Comparison of ENCODE assay signal across 33 cellular contexts in the genomic region with DNA sequence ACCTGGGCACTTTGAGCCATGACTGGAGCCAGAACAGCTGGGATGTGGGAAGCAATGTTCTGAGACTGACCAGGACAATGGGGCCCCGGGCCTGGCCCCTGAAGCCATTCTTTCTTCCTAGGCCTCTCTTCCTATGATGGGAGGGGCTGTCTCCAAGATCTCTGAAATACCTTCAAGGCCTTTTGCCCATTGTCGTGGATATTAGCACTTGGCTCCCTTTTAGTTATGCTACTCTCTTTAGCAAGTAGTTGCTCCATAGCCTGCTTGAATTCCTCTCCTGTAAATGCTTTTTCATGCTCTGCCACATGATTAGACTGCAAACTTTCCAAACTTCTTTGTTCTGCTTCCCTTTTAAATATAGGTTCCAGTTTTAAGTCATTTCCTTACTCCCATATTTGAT.
"Had no signal": no experiment of that assay in that cellular context is flagged by ENCODE, and none has a peak within 500 bp of the region (broad histone marks: within the 10 kb centered on the region; RNA-seq: fewer than 3 reads in every experiment).

No MANE protein-coding gene starts in this region.

- H3K27ac Mint-ChIP-seq: activated CD4-positive, alpha-beta memory T cell treated with anti-CD3 and anti-CD28 coated beads, Interleukin-2, amount 10 ng/mL, durations not matched to agents 7 days and 5 days; activated CD4-positive, alpha-beta T cell treated with anti-CD3 and anti-CD28 coated beads, Interleukin-2, amount 10 ng/mL, durations not matched to agents 7 days and 5 days; activated naive CD4-positive, alpha-beta T cell treated with anti-CD3 and anti-CD28 coated beads, Interleukin-2, amount 10 ng/mL, durations not matched to agents 7 days and 5 days; activated naive CD4-positive, alpha-beta T cell treated with anti-CD3 and anti-CD28 coated beads, Interleukin-2, amount 50 U/mL, for 72 hours; activated naive CD8-positive, alpha-beta T cell treated with anti-CD3 and anti-CD28 coated beads, Interleukin-2, amount 10 ng/mL, durations not matched to agents 7 days and 5 days; activated T-cell treated with anti-CD3 and anti-CD28 coated beads, Interleukin-2, amount 50 U/mL, for 24 hours; activated T-cell treated with anti-CD3 and anti-CD28 coated beads, Interleukin-2, amount 50 U/mL, for 72 hours; brain; dendritic cell treated with granulocyte-macrophage colony-stimulating factor and Interleukin-4, amounts not matched to agents 40 ng/mL and 50 ng/mL, for 4 days; endodermal cell; T-helper 17 cell; T-helper 2 cell treated with Interferon-gamma antibody and Interleukin-4, amounts not matched to agents 5 μg/mL and 100 μg/mL, for 36 hours had no signal

- H3K27ac ChIP-seq: ascending aorta, breast epithelium, cardiac muscle cell, coronary artery, dorsolateral prefrontal cortex, esophagus muscularis mucosa, foreskin keratinocyte, gastrocnemius medialis, heart left ventricle had no signal

- H3K4me3 ChIP-seq: ascending aorta, breast epithelium, cardiac muscle cell, coronary artery, dorsolateral prefrontal cortex, esophagus muscularis mucosa, gastrocnemius medialis, heart left ventricle had no signal

- H3K9me3 Mint-ChIP-seq: activated CD4-positive, alpha-beta memory T cell treated with anti-CD3 and anti-CD28 coated beads, Interleukin-2, amount 10 ng/mL, durations not matched to agents 7 days and 5 days; activated T-cell treated with anti-CD3 and anti-CD28 coated beads, Interleukin-2, amount 50 U/mL, for 24 hours had no signal

- ATAC-seq: activated naive CD4-positive, alpha-beta T cell treated with anti-CD3 and anti-CD28 coated beads, Interleukin-2, amount 50 U/mL, for 72 hours; activated T-cell treated with anti-CD3 and anti-CD28 coated beads, Interleukin-2, amount 50 U/mL, for 72 hours; foreskin keratinocyte; gastrocnemius medialis; heart left ventricle; T-helper 17 cell had no signal

- DNase-seq: activated CD4-positive, alpha-beta memory T cell treated with anti-CD3 and anti-CD28 coated beads, Interleukin-2, amount 10 ng/mL, durations not matched to agents 7 days and 5 days; activated CD4-positive, alpha-beta T cell treated with anti-CD3 and anti-CD28 coated beads for 1 hour; activated CD4-positive, alpha-beta T cell treated with anti-CD3 and anti-CD28 coated beads for 4 hours; activated CD4-positive, alpha-beta T cell treated with anti-CD3 and anti-CD28 coated beads, Interleukin-2, amount 10 ng/mL, durations not matched to agents 7 days and 5 days; activated CD4-positive, alpha-beta T cell treated with anti-CD3 and anti-CD28 coated beads, Interleukin-2, amount 50 U/mL, for 4 hours; activated CD8-positive, alpha-beta memory T cell treated with anti-CD3 and anti-CD28 coated beads, Interleukin-2, amount 50 U/mL, for 48 hours; activated gamma-delta T cell; activated naive CD4-positive, alpha-beta T cell; activated naive CD4-positive, alpha-beta T cell treated with anti-CD3 and anti-CD28 coated beads, Interleukin-2, amount 10 ng/mL, durations not matched to agents 7 days and 5 days; activated naive CD8-positive, alpha-beta T cell treated with anti-CD3 and anti-CD28 coated beads, Interleukin-2, amount 10 ng/mL, durations not matched to agents 7 days and 5 days; activated T-cell treated with anti-CD3 and anti-CD28 coated beads for 4 hours; activated T-cell treated with anti-CD3 and anti-CD28 coated beads, Interleukin-2, amount 50 U/mL, for 24 hours; activated T-cell treated with anti-CD3 and anti-CD28 coated beads, Interleukin-2, amount 50 U/mL, for 72 hours; central memory CD4-positive, alpha-beta T cell; dorsolateral prefrontal cortex; effector memory CD4-positive, alpha-beta T cell; endodermal cell; erythroblast; foreskin keratinocyte; gastrocnemius medialis; glutamatergic neuron; heart left ventricle; T-helper 17 cell; T1000 had no signal

- H3K27me3 ChIP-seq: ascending aorta, breast epithelium, cardiac muscle cell, dorsolateral prefrontal cortex, esophagus muscularis mucosa, foreskin keratinocyte, gastrocnemius medialis, heart left ventricle had no signal

- H3K36me3 Mint-ChIP-seq: activated naive CD8-positive, alpha-beta T cell treated with anti-CD3 and anti-CD28 coated beads, Interleukin-2, amount 10 ng/mL, durations not matched to agents 7 days and 5 days had no signal

- H3K27me3 Mint-ChIP-seq: activated CD4-positive, alpha-beta memory T cell treated with anti-CD3 and anti-CD28 coated beads, Interleukin-2, amount 10 ng/mL, durations not matched to agents 7 days and 5 days; activated CD4-positive, alpha-beta T cell treated with anti-CD3 and anti-CD28 coated beads, Interleukin-2, amount 10 ng/mL, durations not matched to agents 7 days and 5 days; activated naive CD4-positive, alpha-beta T cell treated with anti-CD3 and anti-CD28 coated beads, Interleukin-2, amount 10 ng/mL, durations not matched to agents 7 days and 5 days; activated naive CD8-positive, alpha-beta T cell treated with anti-CD3 and anti-CD28 coated beads, Interleukin-2, amount 10 ng/mL, durations not matched to agents 7 days and 5 days; activated T-cell treated with anti-CD3 and anti-CD28 coated beads, Interleukin-2, amount 50 U/mL, for 24 hours; brain; dendritic cell treated with granulocyte-macrophage colony-stimulating factor and Interleukin-4, amounts not matched to agents 40 ng/mL and 50 ng/mL, for 4 days; T-helper 17 cell had no signal

- H3K4me1 Mint-ChIP-seq: activated CD4-positive, alpha-beta memory T cell treated with anti-CD3 and anti-CD28 coated beads, Interleukin-2, amount 10 ng/mL, durations not matched to agents 7 days and 5 days; activated CD4-positive, alpha-beta T cell treated with anti-CD3 and anti-CD28 coated beads, Interleukin-2, amount 10 ng/mL, durations not matched to agents 7 days and 5 days; activated naive CD4-positive, alpha-beta T cell treated with anti-CD3 and anti-CD28 coated beads, Interleukin-2, amount 10 ng/mL, durations not matched to agents 7 days and 5 days; activated naive CD8-positive, alpha-beta T cell treated with anti-CD3 and anti-CD28 coated beads, Interleukin-2, amount 10 ng/mL, durations not matched to agents 7 days and 5 days; brain; endodermal cell had no signal

- H3K4me1 ChIP-seq: ascending aorta, breast epithelium, esophagus muscularis mucosa, gastrocnemius medialis had no signal

- H3K4me3 Mint-ChIP-seq: activated CD4-positive, alpha-beta memory T cell treated with anti-CD3 and anti-CD28 coated beads, Interleukin-2, amount 10 ng/mL, durations not matched to agents 7 days and 5 days; activated CD4-positive, alpha-beta T cell treated with anti-CD3 and anti-CD28 coated beads, Interleukin-2, amount 10 ng/mL, durations not matched to agents 7 days and 5 days; activated naive CD4-positive, alpha-beta T cell treated with anti-CD3 and anti-CD28 coated beads, Interleukin-2, amount 10 ng/mL, durations not matched to agents 7 days and 5 days; activated naive CD8-positive, alpha-beta T cell treated with anti-CD3 and anti-CD28 coated beads, Interleukin-2, amount 10 ng/mL, durations not matched to agents 7 days and 5 days; activated T-cell treated with anti-CD3 and anti-CD28 coated beads, Interleukin-2, amount 50 U/mL, for 24 hours; activated T-cell treated with anti-CD3 and anti-CD28 coated beads, Interleukin-2, amount 50 U/mL, for 72 hours; brain; dendritic cell treated with granulocyte-macrophage colony-stimulating factor and Interleukin-4, amounts not matched to agents 40 ng/mL and 50 ng/mL, for 4 days; endodermal cell; T-helper 17 cell; T-helper 2 cell treated with Interferon-gamma antibody and Interleukin-4, amounts not matched to agents 5 μg/mL and 100 μg/mL, for 36 hours had no signal

- H3K9me3 ChIP-seq: ascending aorta, breast epithelium, gastrocnemius medialis had no signal

- H3K36me3 ChIP-seq: ascending aorta, breast epithelium, cardiac muscle cell, esophagus muscularis mucosa, gastrocnemius medialis, heart left ventricle had no signal
